ENCODE assay signal across 23 cellular contexts in genomic region chr6:142048593-142048980, GRCh38.
"Had no signal": no experiment of that assay in that cellular context is flagged by ENCODE, and none has a peak within 500 bp of the region (broad histone marks: within the 10 kb centered on the region; RNA-seq: fewer than 3 reads in every experiment).

No MANE protein-coding gene starts in this region.

- H2AFZ ChIP-seq: neural progenitor cell had no signal

- H3K4me1 ChIP-seq: left ventricle myocardium inferior, neural progenitor cell, right atrium auricular region, right lobe of liver, tibial nerve, upper lobe of left lung, vagina had no signal

- H3K9me3 ChIP-seq: neutrophil, ovary, right lobe of liver, vagina had no signal

- H3K27me3 ChIP-seq: neural progenitor cell, neutrophil, right atrium auricular region, right lobe of liver, tibial nerve, upper lobe of left lung, vagina had no signal

- H3K9ac ChIP-seq: neural progenitor cell had no signal

- H3K4me2 ChIP-seq: neural progenitor cell, smooth muscle cell had no signal

- H3K27ac ChIP-seq: left ventricle myocardium inferior, neural progenitor cell, neutrophil, ovary, right atrium auricular region, right lobe of liver, tibial nerve, upper lobe of left lung, vagina had no signal

- H3K36me3 ChIP-seq: left ventricle myocardium inferior, neural progenitor cell, neutrophil, ovary, right atrium auricular region, right lobe of liver, tibial nerve, upper lobe of left lung, vagina had no signal

- H3K4me3 ChIP-seq: left ventricle myocardium inferior, lung, neural progenitor cell, ovary, right atrium auricular region, right lobe of liver, smooth muscle cell, tibial nerve, upper lobe of left lung, vagina had no signal

- DNase-seq: islet precursor cell; left ventricle myocardium inferior; mesendoderm; naive B cell; natural killer cell; nephron progenitor cell; ovary; right lobe of liver; stimulated activated CD4-positive, alpha-beta T cell treated with anti-CD3 and anti-CD28 coated beads, Interleukin-1b, Interleukin-23, amount 100 ng/mL, for 48 hours; stimulated activated CD4-positive, alpha-beta T cell treated with anti-CD3 and anti-CD28 coated beads, Interleukin-2, amount 100 ng/mL, for 48 hours; stimulated activated CD4-positive, alpha-beta T cell treated with anti-CD3 and anti-CD28 coated beads, Interleukin-4, amount 100 ng/mL, for 4 hours; stimulated activated CD8-positive, alpha-beta memory T cell treated with anti-CD3 and anti-CD28 coated beads, Interleukin-4, amount 100 ng/mL, for 48 hours; stimulated activated naive CD4-positive, alpha-beta T cell treated with Interleukin-2 at 50 U/mL for 16 hours; stimulated activated naive CD8-positive, alpha-beta T cell treated with anti-CD3 and anti-CD28 coated beads, Interleukin-15, amount 100 ng/mL, for 72 hours; substantia nigra; upper lobe of left lung had no signal
